In the genomic region with DNA sequence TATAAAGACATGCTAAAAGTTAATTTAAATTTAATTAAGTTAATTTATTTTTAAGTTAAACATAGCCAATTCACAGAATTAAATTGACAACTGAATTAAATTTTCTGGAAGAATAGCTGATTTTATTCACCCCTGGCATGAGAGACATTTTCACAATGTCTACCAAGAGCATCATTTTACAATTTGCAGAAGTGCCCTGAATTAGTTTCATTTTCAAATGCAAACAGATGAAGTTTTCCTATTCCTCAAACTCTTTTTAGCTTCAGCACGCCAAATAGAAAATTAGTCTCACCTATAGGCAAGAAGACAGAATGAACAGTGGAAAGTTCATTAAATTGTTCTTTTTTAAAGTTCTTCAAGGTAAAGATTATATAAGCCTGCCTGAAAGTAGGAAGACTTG, we compare ENCODE assay signal across 31 cellular contexts.
"Had no signal": no experiment of that assay in that cellular context is flagged by ENCODE, and none has a peak within 500 bp of the region (broad histone marks: within the 10 kb centered on the region; RNA-seq: fewer than 3 reads in every experiment).

No MANE protein-coding gene starts in this region.

- H3K9me3 Mint-ChIP-seq: activated T-helper 1 cell treated with anti-CD3 and anti-CD28 coated beads, Interleukin-12 subunit alpha, Interleukin-12 subunit beta, Interleukin-2, Interleukin-4 antibody, amounts not matched to agents 30 ng/mL and 10 ng/mL and 1 ng/mL, durations not matched to agents 14 hours and 24 hours and 36 hours had no signal

- H3K27me3 Mint-ChIP-seq: activated CD4-positive, alpha-beta T cell treated with anti-CD3 and anti-CD28 coated beads, Interleukin-2, amount 10 ng/mL, durations not matched to agents 24 days and 14 days; brain; IgD-negative memory B cell had no signal

- H3K27ac Mint-ChIP-seq: activated CD4-positive, alpha-beta T cell treated with anti-CD3 and anti-CD28 coated beads, Interleukin-2, amount 10 ng/mL, durations not matched to agents 24 days and 14 days; activated CD8-positive, alpha-beta T cell treated with anti-CD3 and anti-CD28 coated beads, Interleukin-2, amount 10 ng/mL, durations not matched to agents 7 days and 5 days; activated naive CD4-positive, alpha-beta T cell treated with anti-CD3 and anti-CD28 coated beads for 36 hours; activated naive CD4-positive, alpha-beta T cell treated with anti-CD3 and anti-CD28 coated beads, Interleukin-2, amount 50 U/mL, for 72 hours; activated T-helper 1 cell treated with anti-CD3 and anti-CD28 coated beads, Interleukin-12 subunit alpha, Interleukin-12 subunit beta, Interleukin-2, Interleukin-4 antibody, amounts not matched to agents 30 ng/mL and 10 ng/mL and 1 ng/mL, durations not matched to agents 14 hours and 24 hours and 36 hours; brain; IgD-negative memory B cell had no signal

- ATAC-seq: activated CD8-positive, alpha-beta T cell treated with anti-CD3 and anti-CD28 coated beads, Interleukin-2, amount 10 ng/mL, durations not matched to agents 7 days and 5 days; activated naive CD4-positive, alpha-beta T cell treated with anti-CD3 and anti-CD28 coated beads, Interleukin-2, amount 50 U/mL, for 72 hours; activated T-cell treated with anti-CD3 and anti-CD28 coated beads, Interleukin-2, amount 50 U/mL, for 4 hours; Panc1 had no signal

- H3K36me3 Mint-ChIP-seq: activated naive CD4-positive, alpha-beta T cell treated with anti-CD3 and anti-CD28 coated beads, Interleukin-2, amount 50 U/mL, for 72 hours; brain; IgD-negative memory B cell had no signal

- DNase-seq: activated CD4-positive, alpha-beta T cell treated with anti-CD3 and anti-CD28 coated beads, Interleukin-2, amount 10 ng/mL, durations not matched to agents 24 days and 14 days; activated CD4-positive, alpha-beta T cell treated with anti-CD3 and anti-CD28 coated beads, Interleukin-2, amount 50 U/mL, for 4 hours; activated CD8-positive, alpha-beta memory T cell treated with anti-CD3 and anti-CD28 coated beads, Interleukin-2, amount 50 U/mL, for 4 hours; activated CD8-positive, alpha-beta T cell treated with anti-CD3 and anti-CD28 coated beads, Interleukin-2, amount 10 ng/mL, durations not matched to agents 7 days and 5 days; activated gamma-delta T cell treated with Interleukin-2 at 50 U/mL for 16 hours; activated naive CD4-positive, alpha-beta T cell treated with anti-CD3 and anti-CD28 coated beads for 36 hours; activated T-cell treated with anti-CD3 and anti-CD28 coated beads for 4 hours; activated T-cell treated with anti-CD3 and anti-CD28 coated beads, Interleukin-2, amount 50 U/mL, for 4 hours; adrenal gland; caudate nucleus; cerebellar nuclear complex; cortex of kidney; Karpas-422; KBM-7; NCI-H1048; NCI-H1105 treated with DMSO at 0.1 percent for 48 hours; NCI-H1436 treated with DMSO at 0.1 percent for 48 hours; NCI-H1694 treated with DMSO at 0.1 percent for 48 hours; NCI-H2029; NCI-H2171; NCI-H510A; NCI-H526; NCI-H748 treated with DMSO at 0.1 percent for 48 hours; NK-92 treated with Interleukin-12 subunit alpha and Interleukin-12 subunit beta, amount 100 ng/mL, for 24 hours; SHP77; T1000 had no signal

- H3K4me3 Mint-ChIP-seq: activated CD4-positive, alpha-beta T cell treated with anti-CD3 and anti-CD28 coated beads, Interleukin-2, amount 10 ng/mL, durations not matched to agents 24 days and 14 days; activated CD8-positive, alpha-beta T cell treated with anti-CD3 and anti-CD28 coated beads, Interleukin-2, amount 10 ng/mL, durations not matched to agents 7 days and 5 days; activated naive CD4-positive, alpha-beta T cell treated with anti-CD3 and anti-CD28 coated beads for 36 hours; activated T-cell treated with anti-CD3 and anti-CD28 coated beads, Interleukin-2, amount 50 U/mL, for 4 hours; activated T-helper 1 cell treated with anti-CD3 and anti-CD28 coated beads, Interleukin-12 subunit alpha, Interleukin-12 subunit beta, Interleukin-2, Interleukin-4 antibody, amounts not matched to agents 30 ng/mL and 10 ng/mL and 1 ng/mL, durations not matched to agents 14 hours and 24 hours and 36 hours; brain; IgD-negative memory B cell had no signal

- H3K4me1 Mint-ChIP-seq: activated CD4-positive, alpha-beta T cell treated with anti-CD3 and anti-CD28 coated beads, Interleukin-2, amount 10 ng/mL, durations not matched to agents 24 days and 14 days; brain; IgD-negative memory B cell had no signal
